ENCODE assay signal across 8 cellular contexts in genomic region chr1:161177112-161177935, GRCh38. TPM values are rescaled to one million over a fixed set of nuclear protein-coding genes. Genes with fewer than 3 reads are reported as not detected.
DNase-seq lines count a peak whose midpoint lies in the region; ATAC-seq, FAIRE-seq and TF ChIP-seq lines count a peak whose summit lies in the region.

TSS of gene B4GALT3 (minus strand) at chr1:161177507. CDS start at chr1:161176060, 1,447 bp downstream.

- DNase-seq in NCI-H2029 (lab: John Stamatoyannopoulos, UW) (peak; percentile 73), T-helper 22 cell (ENCODE audit: low read depth) (peak; percentile 75), anterior cingulate cortex (lab: John Stamatoyannopoulos, UW) (peak in 57 of 58 donors; percentile 65 to 93 (median 84)), right atrium auricular region (ENCODE audit: low spot score) (peak; percentile 89), pulmonary artery endothelial cell (ENCODE audit: low read depth, low spot score) (no peak), urothelium cell line (ENCODE audit: low spot score) (peak; percentile 96)

- no peaks in the 10 kb centered on the region for H3K9me3 ChIP-seq in right atrium auricular region

- no peaks in the 10 kb centered on the region for H3K27me3 ChIP-seq in right atrium auricular region

- H3K27ac ChIP-seq in right atrium auricular region, result peak within 1 kb of the TSS; percentile 86 to 89

- H3K36me3 ChIP-seq in right atrium auricular region, result peaks cover 36% of the 10 kb centered on the region

- peak in 1 of 2 donors; percentile 45 for TF ChIP-seq CTCF in right atrium auricular region (IDR thresholded peaks at IDR 0.05)

- no peak for FAIRE-seq in urothelium cell line (lab: Jason Lieb, UNC)

- ATAC-seq in GM18505 (IDR thresholded peaks at IDR 0.05; ENCODE audit: unreplicated experiment) (peak; percentile 83), HG02938 (IDR thresholded peaks at IDR 0.05; ENCODE audit: unreplicated experiment) (peak; percentile 65)

- peaks cover 3 to 31% of the 10 kb centered on the region in 2 donors for H3K4me1 ChIP-seq in right atrium auricular region

- peak within 1 kb of the TSS; percentile 77 to 93 for H3K4me3 ChIP-seq in right atrium auricular region

- peak; percentile 89 for TF ChIP-seq POLR2A in GM18505 (IDR thresholded peaks at IDR 0.05; ENCODE audit: borderline replicate concordance, extremely low read depth, insufficient read depth, insufficient read length)

RNA-seq across cellular contexts. Expression of gene B4GALT3, which starts in this region (rescaled TPM):
- 10 to 100 TPM; 24.3 to 32.7 TPM for total RNA-seq in right atrium auricular region
- total RNA-seq in pulmonary artery endothelial cell, result 24.7 and 25.9 TPM in 2 replicates
